ENCODE assay signal across 16 cellular contexts in genomic region chr7:114997487-114998404, GRCh38.
DNase-seq lines count a peak whose midpoint lies in the region; ATAC-seq, FAIRE-seq and TF ChIP-seq lines count a peak whose summit lies in the region.
"Had no signal": no experiment of that assay in that cellular context is flagged by ENCODE, and none has a peak within 500 bp of the region (broad histone marks: within the 10 kb centered on the region; RNA-seq: fewer than 3 reads in every experiment).

No MANE protein-coding gene starts in this region.

- peaks cover 43% of the 10 kb centered on the region for H3K36me3 ChIP-seq in KOPT-K1 (ENCODE audit: insufficient read depth, low read length)
- H3K36me3 ChIP-seq: neutrophil had no signal

- peak overlapping the region; percentile 65 for H3K4me3 Mint-ChIP-seq in activated naive CD4-positive, alpha-beta T cell treated with anti-CD3 and anti-CD28 coated beads, Interleukin-2, amount 50 U/mL, for 24 hours
- peak overlapping the region; percentile 12 for H3K4me3 Mint-ChIP-seq in activated naive CD8-positive, alpha-beta T cell treated with anti-CD3 and anti-CD28 coated beads, Interleukin-2, amount 10 ng/mL, durations not matched to agents 7 days and 5 days
- no peak overlapping the region for H3K4me3 Mint-ChIP-seq in stimulated activated naive B cell treated with anti-CD40 and anti-IgM and Interleukin-4, amounts not matched to agents 10 μg/mL and 1 μg/mL and 100 μg/mL, for 72 hours

- peak overlapping the region; percentile 21 for H3K27ac ChIP-seq in KOPT-K1 (ENCODE audit: low read depth, low read length, poor library complexity, severe bottlenecking)
- H3K27ac ChIP-seq: neutrophil had no signal

- H3K9me3 ChIP-seq in KOPT-K1 (ENCODE audit: insufficient read depth, low read length, poor library complexity, severe bottlenecking) = peaks cover 20% of the 10 kb centered on the region
- H3K9me3 ChIP-seq: neutrophil had no signal

- intact Hi-C loops in posterior vena cava (cut with DNase I) = no loop called here

- POLR2A ChIA-PET in activated naive CD8-positive, alpha-beta T cell treated with anti-CD3 and anti-CD28 coated beads, Interleukin-2, amount 10 ng/mL, durations not matched to agents 7 days and 5 days (lab: Charles Lee) = interaction anchor here (1.3 to 1.9 kb wide), 2 partner anchors 11 to 75 kb away, joined by 6 to 10 read pairs; no protein-coding TSS in a partner anchor

- peak; percentile 52 for ATAC-seq in activated naive CD8-positive, alpha-beta T cell treated with anti-CD3 and anti-CD28 coated beads, Interleukin-2, amount 10 ng/mL, durations not matched to agents 7 days and 5 days (ENCODE audit: low read depth)
- no peak for ATAC-seq in stimulated activated naive B cell treated with anti-CD40 and anti-IgM and Interleukin-4, amounts not matched to agents 10 μg/mL and 1 μg/mL and 100 μg/mL, for 72 hours (replicated peaks)
- ATAC-seq: HCT116, right cardiac atrium had no signal

- H3K4me1 Mint-ChIP-seq in activated naive CD4-positive, alpha-beta T cell treated with anti-CD3 and anti-CD28 coated beads, Interleukin-2, amount 50 U/mL, for 24 hours = peaks cover 85% of the 10 kb centered on the region
- peaks cover 28% of the 10 kb centered on the region for H3K4me1 Mint-ChIP-seq in activated naive CD8-positive, alpha-beta T cell treated with anti-CD3 and anti-CD28 coated beads, Interleukin-2, amount 10 ng/mL, durations not matched to agents 7 days and 5 days
- H3K4me1 Mint-ChIP-seq in stimulated activated naive B cell treated with anti-CD40 and anti-IgM and Interleukin-4, amounts not matched to agents 10 μg/mL and 1 μg/mL and 100 μg/mL, for 72 hours = peaks cover 16 to 30% of the 10 kb centered on the region in 2 donors

- in situ Hi-C loops in ACHN (cut with HindIII; ENCODE audit: low pct_ligation_motif_present, low pct_unique_long_range_greater_than_20kb, low sequenced_read_pairs) = no loop called here

- TF ChIP-seq CTCF in D721Med (IDR thresholded peaks at IDR 0.05; ENCODE audit: insufficient read depth, missing control alignments) = no peak

- peak overlapping the region; percentile 36 for H3K27ac Mint-ChIP-seq in activated naive CD4-positive, alpha-beta T cell treated with anti-CD3 and anti-CD28 coated beads, Interleukin-2, amount 50 U/mL, for 24 hours
- H3K27ac Mint-ChIP-seq in activated naive CD8-positive, alpha-beta T cell treated with anti-CD3 and anti-CD28 coated beads, Interleukin-2, amount 10 ng/mL, durations not matched to agents 7 days and 5 days = peak overlapping the region; percentile 54
- H3K27ac Mint-ChIP-seq in stimulated activated naive B cell treated with anti-CD40 and anti-IgM and Interleukin-4, amounts not matched to agents 10 μg/mL and 1 μg/mL and 100 μg/mL, for 72 hours = peak overlapping the region; percentile 26

- no peaks in the 10 kb centered on the region for H3K9me3 Mint-ChIP-seq in activated naive CD4-positive, alpha-beta T cell treated with anti-CD3 and anti-CD28 coated beads, Interleukin-2, amount 50 U/mL, for 24 hours
- peaks cover 8% of the 10 kb centered on the region for H3K9me3 Mint-ChIP-seq in activated naive CD8-positive, alpha-beta T cell treated with anti-CD3 and anti-CD28 coated beads, Interleukin-2, amount 10 ng/mL, durations not matched to agents 7 days and 5 days
- H3K9me3 Mint-ChIP-seq in stimulated activated naive B cell treated with anti-CD40 and anti-IgM and Interleukin-4, amounts not matched to agents 10 μg/mL and 1 μg/mL and 100 μg/mL, for 72 hours = no peaks in the 10 kb centered on the region

- no peak for FAIRE-seq in D721Med (lab: Jason Lieb, UNC)
- FAIRE-seq: endometrium had no signal

- no peaks in the 10 kb centered on the region for H3K27me3 Mint-ChIP-seq in activated naive CD4-positive, alpha-beta T cell treated with anti-CD3 and anti-CD28 coated beads, Interleukin-2, amount 50 U/mL, for 24 hours
- H3K27me3 Mint-ChIP-seq in activated naive CD8-positive, alpha-beta T cell treated with anti-CD3 and anti-CD28 coated beads, Interleukin-2, amount 10 ng/mL, durations not matched to agents 7 days and 5 days = no peaks in the 10 kb centered on the region
- no peaks in the 10 kb centered on the region for H3K27me3 Mint-ChIP-seq in stimulated activated naive B cell treated with anti-CD40 and anti-IgM and Interleukin-4, amounts not matched to agents 10 μg/mL and 1 μg/mL and 100 μg/mL, for 72 hours

- peaks cover 51% of the 10 kb centered on the region for H3K36me3 Mint-ChIP-seq in activated naive CD4-positive, alpha-beta T cell treated with anti-CD3 and anti-CD28 coated beads, Interleukin-2, amount 50 U/mL, for 24 hours
- H3K36me3 Mint-ChIP-seq in activated naive CD8-positive, alpha-beta T cell treated with anti-CD3 and anti-CD28 coated beads, Interleukin-2, amount 10 ng/mL, durations not matched to agents 7 days and 5 days = peaks cover 60% of the 10 kb centered on the region
- H3K36me3 Mint-ChIP-seq in stimulated activated naive B cell treated with anti-CD40 and anti-IgM and Interleukin-4, amounts not matched to agents 10 μg/mL and 1 μg/mL and 100 μg/mL, for 72 hours = peaks cover 48 to 58% of the 10 kb centered on the region in 2 donors

- DNase-seq in activated naive CD4-positive, alpha-beta T cell (lab: John Stamatoyannopoulos, UW) = no peak
- no peak for DNase-seq in activated naive CD8-positive, alpha-beta T cell treated with anti-CD3 and anti-CD28 coated beads, Interleukin-2, amount 10 ng/mL, durations not matched to agents 7 days and 5 days
- DNase-seq in stimulated activated naive B cell treated with anti-CD40 and anti-IgM and Interleukin-4, amounts not matched to agents 10 μg/mL and 1 μg/mL and 100 μg/mL, for 72 hours = no peak
- no peak for DNase-seq in D721Med (ENCODE audit: insufficient read length, low spot score)
- no peak for DNase-seq in ACHN
- no peak for DNase-seq in posterior vena cava (ENCODE audit: low spot score)
- DNase-seq: activated CD8-positive, alpha-beta memory T cell treated with anti-CD3 and anti-CD28 coated beads, Interleukin-2, amount 50 U/mL, for 4 hours; midbrain; NCI-H1048; right cardiac atrium; stimulated activated CD4-positive, alpha-beta T cell treated with anti-CD3 and anti-CD28 coated beads, Interleukin-1b, Interleukin-23, amount 100 ng/mL, for 48 hours had no signal

Comparison
In these comparisons a context has a peak if more than half of its experiments do, and no peak if none do; other contexts are left out.
1. H3K4me3 Mint-ChIP-seq: peak in activated naive CD4-positive, alpha-beta T cell treated with anti-CD3 and anti-CD28 coated beads, Interleukin-2, amount 50 U/mL, for 24 hours (single experiment) and activated naive CD8-positive, alpha-beta T cell treated with anti-CD3 and anti-CD28 coated beads, Interleukin-2, amount 10 ng/mL, durations not matched to agents 7 days and 5 days (single experiment); none in stimulated activated naive B cell treated with anti-CD40 and anti-IgM and Interleukin-4, amounts not matched to agents 10 μg/mL and 1 μg/mL and 100 μg/mL, for 72 hours (0 of 2).
2. Peak in every context shown above with its lines, with median percentiles within 50 percentile points of each other: H3K27ac Mint-ChIP-seq.